8 cellular contexts compared by ENCODE assay signal in genomic region chr3:47577583-47578118, GRCh38. TPM values are rescaled to one million over a fixed set of nuclear protein-coding genes. Genes with fewer than 3 reads are reported as not detected.
DNase-seq lines count a peak whose midpoint lies in the region; ATAC-seq and TF ChIP-seq lines count a peak whose summit lies in the region.

No MANE protein-coding gene starts in this region.

- peak overlapping the region; percentile 87 for H3K4me2 ChIP-seq in GM23338

- H3K27ac ChIP-seq in GM23338 (ENCODE audit: low read depth) (no peak overlapping the region), sigmoid colon (peak overlapping the region in 1 of 4 donors; percentile 43)

- H3K4me3 Mint-ChIP-seq in GM23338: peak overlapping the region; percentile 60; the same call in 2 of the 3 replicates
- H3K4me3 Mint-ChIP-seq in activated B cell treated with CpG ODN at 0.5 μM for 24 hours: peak overlapping the region; percentile 73

- H3K27ac Mint-ChIP-seq in GM23338 (no peak overlapping the region), activated B cell treated with CpG ODN at 0.5 μM for 24 hours (no peak overlapping the region)

- DNase-seq in GM23338 (ENCODE audit: low spot score) (peak; percentile 49), activated B cell treated with CpG ODN at 0.5 μM for 24 hours (no peak), left cardiac atrium (no peak), sigmoid colon (no peak), NK-92 (lab: John Stamatoyannopoulos, UW; ENCODE audit: unreplicated experiment) (no peak), erythroblast (lab: John Stamatoyannopoulos, UW) (no peak)

- H3K36me3 ChIP-seq in GM23338 (ENCODE audit: insufficient read depth) (no peaks in the 10 kb centered on the region), sigmoid colon (no peaks in the 10 kb centered on the region)

- ATAC-seq in GM23338 (peak; percentile 41), activated B cell treated with CpG ODN at 0.5 μM for 24 hours (ENCODE audit: low read depth) (peak; percentile 26), left cardiac atrium (peak; percentile 64 to 72), GM19023 (IDR thresholded peaks at IDR 0.05; ENCODE audit: unreplicated experiment) (no peak), GM21528 (IDR thresholded peaks at IDR 0.05; ENCODE audit: low FRiP score, unreplicated experiment) (no peak)

- H3K4me3 ChIP-seq in GM23338 (peak overlapping the region; percentile 63), sigmoid colon (peak overlapping the region; percentile 39 to 76 (median 68))

- peaks cover 27% of the 10 kb centered on the region for H3F3A ChIP-seq in GM23338 (replicated peaks; ENCODE audit: low read depth)

- H3K4me1 ChIP-seq in GM23338 (ENCODE audit: insufficient read depth): peaks cover 4% of the 10 kb centered on the region; the same call in 1 of the 2 replicates
- H3K4me1 ChIP-seq in sigmoid colon: peaks cover 0 to 20% (median 16%) of the 10 kb centered on the region in 4 donors

- TF ChIP-seq POLR2A in sigmoid colon (IDR thresholded peaks at IDR 0.05): no peak
- no peak for TF ChIP-seq POLR2A in erythroblast (IDR thresholded peaks at IDR 0.05; ENCODE audit: low read length)

- intact Hi-C loops in activated B cell treated with CpG ODN at 0.5 μM for 24 hours (cut with micrococcal nuclease): no loop called here
- intact Hi-C loops in left cardiac atrium (cut with DNase I): no loop called here
- intact Hi-C loops in sigmoid colon (cut with DNase I): loop anchor here (10.0 kb wide), 1 partner anchor 53 kb away; no protein-coding TSS in a partner anchor

- no peak for TF ChIP-seq EP300 in sigmoid colon (IDR thresholded peaks at IDR 0.05)

- peak overlapping the region; percentile 56; the same call in 1 of the 2 replicates for H2AFZ ChIP-seq in GM23338

- H3K9me3 ChIP-seq in sigmoid colon: no peaks in the 10 kb centered on the region

- H4K20me1 ChIP-seq in GM23338 (replicated peaks; ENCODE audit: insufficient read depth): no peaks in the 10 kb centered on the region; the same call in 1 of the 2 replicates

- POLR2A ChIA-PET in activated B cell treated with CpG ODN at 0.5 μM for 24 hours (lab: Charles Lee): interaction anchor here (0.6 to 0.8 kb wide), 2 partner anchors 14 to 102 kb away, joined by 3 read pairs; partner anchors contain the start of gene SCAP

- WGBS in sigmoid colon, 2 donors: 4 to 6% methylated on average over 49 of the region's 49 CpGs

- no peaks in the 10 kb centered on the region; the same call in 2 of the 3 replicates for H3K9me3 Mint-ChIP-seq in GM23338
- no peaks in the 10 kb centered on the region for H3K9me3 Mint-ChIP-seq in activated B cell treated with CpG ODN at 0.5 μM for 24 hours

- CTCF ChIA-PET in activated B cell treated with CpG ODN at 0.5 μM for 24 hours (lab: Charles Lee): no interaction called here

- H3K27me3 Mint-ChIP-seq in GM23338 (ENCODE audit: insufficient read depth, low read depth, poor library complexity) (peaks cover 48% of the 10 kb centered on the region), activated B cell treated with CpG ODN at 0.5 μM for 24 hours (peaks cover 26% of the 10 kb centered on the region)

- H3K9me2 ChIP-seq in GM23338 (ENCODE audit: insufficient read depth): no peaks in the 10 kb centered on the region

- H3K4me1 Mint-ChIP-seq in GM23338 (peaks cover 6% of the 10 kb centered on the region; the same call in 1 of the 3 replicates), activated B cell treated with CpG ODN at 0.5 μM for 24 hours (peaks cover 2% of the 10 kb centered on the region)

- peaks cover 54% of the 10 kb centered on the region for H3K27me3 ChIP-seq in GM23338 (ENCODE audit: insufficient read depth)
- peaks cover 0 to 26% (median 0%) of the 10 kb centered on the region in 3 donors for H3K27me3 ChIP-seq in sigmoid colon

- TF ChIP-seq CTCF in GM23338 (conservative IDR thresholded peaks at IDR 0.05; ENCODE audit: low read depth in 2 of 2) (no peak), activated B cell treated with CpG ODN at 0.5 μM for 24 hours (IDR thresholded peaks at IDR 0.05) (no peak), sigmoid colon (IDR thresholded peaks at IDR 0.05) (no peak)

- no peaks in the 10 kb centered on the region for H3K79me2 ChIP-seq in GM23338 (replicated peaks; ENCODE audit: insufficient read depth)

- no peaks in the 10 kb centered on the region; the same call in 2 of the 3 replicates for H3K36me3 Mint-ChIP-seq in GM23338 (ENCODE audit: low read depth)
- no peaks in the 10 kb centered on the region for H3K36me3 Mint-ChIP-seq in activated B cell treated with CpG ODN at 0.5 μM for 24 hours (ENCODE audit: low read depth)

TF ChIP-seq in GM23338, 12 proteins besides CTCF, POLR2A, EP300 and RAD21:
- no peak for TF ChIP-seq POLR2AphosphoS5 (IDR thresholded peaks at IDR 0.05; ENCODE audit: low read depth)
- no peak for TF ChIP-seq ZNF114 (CRISPR knock-in tag; IDR thresholded peaks at IDR 0.05)
- no peak for TF ChIP-seq ZNF331 (CRISPR knock-in tag; IDR thresholded peaks at IDR 0.05; ENCODE audit: low read depth)
- TF ChIP-seq EZH2phosphoT487 (IDR thresholded peaks at IDR 0.05; ENCODE audit: unreplicated experiment): no peak
- no peak for TF ChIP-seq CREB1 (CRISPR knock-in tag; IDR thresholded peaks at IDR 0.05; ENCODE audit: low read depth)
- no peak for TF ChIP-seq EZH2 (IDR thresholded peaks at IDR 0.05; ENCODE audit: low read depth, unreplicated experiment)
- TF ChIP-seq NANOG (IDR thresholded peaks at IDR 0.05; ENCODE audit: borderline replicate concordance): no peak
- TF ChIP-seq REST (IDR thresholded peaks at IDR 0.05; ENCODE audit: unreplicated experiment): no peak

RNA-seq across cellular contexts. Expression of gene CSPG5, which starts 1.0 kb away (rescaled TPM):
- 3.4 and 4.3 TPM in 2 replicates for total RNA-seq in GM23338 (2014; rRNA removed; shearing (Covaris generic))
- polyA plus RNA-seq in GM23338 (2016; fragmentation: Nextera tagmentation; extraction: Ambion mirVana) (0.86 and 1.3 TPM in 2 replicates), sigmoid colon (1 to 10 TPM in 1 of 3 donors, not detected in 2; 1.0 TPM)
- total RNA-seq in activated B cell treated with CpG ODN at 0.5 μM for 24 hours (0.09 and 0.20 TPM in 2 replicates), left cardiac atrium (under 1 TPM; 0.60 to 0.88 TPM), sigmoid colon (1 to 10 TPM in 3 of 4 donors, under 1 TPM in 1; 0.99 to 2.3 (median 1.5) TPM)

Comparison
In these comparisons a context has a peak if more than half of its experiments do, and no peak if none do; other contexts are left out.
1. ATAC-seq: peak in GM23338 (single experiment), activated B cell treated with CpG ODN at 0.5 μM for 24 hours (single experiment) and left cardiac atrium (2 of 2); none in GM19023 (single experiment) and GM21528 (single experiment).